ENCODE assay signal across 9 cellular contexts in genomic region chr4:9151814-9152181, GRCh38. TPM values are rescaled to one million over a fixed set of nuclear protein-coding genes. Genes with fewer than 3 reads are reported as not detected.
DNase-seq lines count a peak whose midpoint lies in the region; ATAC-seq and TF ChIP-seq lines count a peak whose summit lies in the region.
"Not testable (repeated sequence)": the region's sequence is repeated elsewhere in the genome, so short reads cannot be mapped to it uniquely, and the experiment has no call there.
"Had no signal": no experiment of that assay in that cellular context is flagged by ENCODE, and none has a peak within 500 bp of the region (broad histone marks: within the 10 kb centered on the region; RNA-seq: fewer than 3 reads in every experiment).

No MANE protein-coding gene starts in this region.

- H3K27me3 ChIP-seq in lung (ENCODE audit: control insufficient read depth, insufficient read depth); trophoblast cell (ENCODE audit: insufficient read depth, low read length); thymus (ENCODE audit: control insufficient read depth, insufficient read depth): not testable (repeated sequence)

- H2BK5ac ChIP-seq in trophoblast cell (ENCODE audit: low read depth, low read length, poor library complexity): not testable (repeated sequence)

- peak overlapping the region; percentile 48 for H3K4me3 ChIP-seq in lung
- H3K4me3 ChIP-seq in trophoblast cell (ENCODE audit: low read depth, low read length): peak overlapping the region; percentile 73
- H3K4me3 ChIP-seq in thymus (ENCODE audit: low read length): peak overlapping the region; percentile 64

- not testable (repeated sequence) for H2BK12ac ChIP-seq in trophoblast cell (ENCODE audit: low read length)

- H3K4me3 Mint-ChIP-seq in activated CD8-positive, alpha-beta T cell treated with anti-CD3 and anti-CD28 coated beads, Interleukin-2, amount 10 ng/mL, durations not matched to agents 7 days and 5 days: peak overlapping the region; percentile 88
- H3K4me3 Mint-ChIP-seq in central memory CD8-positive, alpha-beta T cell: peak overlapping the region; percentile 91

- H3K79me1 ChIP-seq in trophoblast cell (ENCODE audit: low read length): not testable (repeated sequence)

- CTCF ChIA-PET in activated CD8-positive, alpha-beta T cell treated with anti-CD3 and anti-CD28 coated beads, Interleukin-2, amount 10 ng/mL, durations not matched to agents 7 days and 5 days (lab: Charles Lee): not testable (repeated sequence)

- peak overlapping the region; percentile 14 for H3K4ac ChIP-seq in trophoblast cell (ENCODE audit: low read depth, low read length)

- H3K4me1 ChIP-seq in lung (ENCODE audit: control insufficient read depth in 2 of 2, insufficient read depth in 2 of 2, low read length in 2 of 2); trophoblast cell (ENCODE audit: control insufficient read depth in 1 of 2, insufficient read depth in 2 of 2, low read length in 2 of 2); thymus (ENCODE audit: control insufficient read depth, insufficient read depth, low read length): not testable (repeated sequence)

- not testable (repeated sequence) for H3K23ac ChIP-seq in trophoblast cell (ENCODE audit: low read length)

- peak overlapping the region; percentile 79 for H3K9ac ChIP-seq in trophoblast cell (ENCODE audit: low read length)

- not testable (repeated sequence) for H3K36me3 ChIP-seq in lung (ENCODE audit: control insufficient read depth in 2 of 2, insufficient read depth in 2 of 2, low read length in 2 of 2); trophoblast cell (ENCODE audit: control insufficient read depth in 1 of 2, insufficient read depth in 2 of 2, low read length in 2 of 2); thymus (ENCODE audit: control insufficient read depth, insufficient read depth)

- peak overlapping the region; percentile 50 for H2AFZ ChIP-seq in trophoblast cell (ENCODE audit: insufficient read depth, low read length, poor library complexity)

- H3K18ac ChIP-seq in trophoblast cell (ENCODE audit: low read length): not testable (repeated sequence)

- peak overlapping the region; percentile 57 for H3K14ac ChIP-seq in trophoblast cell (ENCODE audit: low read length)

- peak overlapping the region; percentile 31 for H4K8ac ChIP-seq in trophoblast cell (ENCODE audit: low read depth, low read length)

- ATAC-seq in activated CD8-positive, alpha-beta T cell treated with anti-CD3 and anti-CD28 coated beads, Interleukin-2, amount 10 ng/mL, durations not matched to agents 7 days and 5 days; central memory CD8-positive, alpha-beta T cell (replicated peaks; ENCODE audit: extremely low read depth, poor library complexity, severe bottlenecking); lung (ENCODE audit: insufficient read depth, low FRiP score): not testable (repeated sequence)

- H3K27me3 Mint-ChIP-seq in activated CD8-positive, alpha-beta T cell treated with anti-CD3 and anti-CD28 coated beads, Interleukin-2, amount 10 ng/mL, durations not matched to agents 7 days and 5 days (ENCODE audit: low read depth); central memory CD8-positive, alpha-beta T cell: not testable (repeated sequence)

- DNase-seq in DMS79 (lab: John Stamatoyannopoulos, UW): peak; percentile 2
- peak; percentile 15 for DNase-seq in NAMALWA (ENCODE audit: low spot score)
- not testable (repeated sequence) for DNase-seq in activated CD8-positive, alpha-beta T cell treated with anti-CD3 and anti-CD28 coated beads, Interleukin-2, amount 10 ng/mL, durations not matched to agents 7 days and 5 days; central memory CD8-positive, alpha-beta T cell (ENCODE audit: low spot score in 2 of 2); lung (ENCODE audit: low spot score); trophoblast cell
- peak; percentile 7 for DNase-seq in globus pallidus (ENCODE audit: low spot score)

- not testable (repeated sequence) for H3K9me3 Mint-ChIP-seq in activated CD8-positive, alpha-beta T cell treated with anti-CD3 and anti-CD28 coated beads, Interleukin-2, amount 10 ng/mL, durations not matched to agents 7 days and 5 days (ENCODE audit: insufficient read depth); central memory CD8-positive, alpha-beta T cell

- H4K91ac ChIP-seq in trophoblast cell (ENCODE audit: low read depth, low read length): peak overlapping the region; percentile 18

- H3K36me3 Mint-ChIP-seq in activated CD8-positive, alpha-beta T cell treated with anti-CD3 and anti-CD28 coated beads, Interleukin-2, amount 10 ng/mL, durations not matched to agents 7 days and 5 days (ENCODE audit: low read depth); central memory CD8-positive, alpha-beta T cell (ENCODE audit: insufficient read depth): not testable (repeated sequence)

- H4K12ac ChIP-seq in trophoblast cell (ENCODE audit: low read depth, low read length): not testable (repeated sequence)

- TF ChIP-seq CTCF in lung (IDR thresholded peaks at IDR 0.05; ENCODE audit: control extremely low read depth, extremely low read depth): not testable (repeated sequence)

- 2 to 4% methylated on average over 11 of the region's 12 CpGs for WGBS in lung, 2 donors
- no CpG with 5 or more reads among the region's 12 CpGs for WGBS in trophoblast cell (ENCODE audit: extremely low coverage, insufficient coverage, insufficient read length)
- 3% methylated on average over 11 of the region's 12 CpGs for WGBS in thymus

- H3K9me3 ChIP-seq in lung (ENCODE audit: control insufficient read depth in 2 of 2, insufficient read depth in 1 of 2, low read length in 1 of 2); trophoblast cell (ENCODE audit: insufficient read depth, low read depth, low read length); thymus (ENCODE audit: control insufficient read depth): not testable (repeated sequence)

- H3K4me1 Mint-ChIP-seq in activated CD8-positive, alpha-beta T cell treated with anti-CD3 and anti-CD28 coated beads, Interleukin-2, amount 10 ng/mL, durations not matched to agents 7 days and 5 days (ENCODE audit: low read depth): peaks cover 14% of the 10 kb centered on the region
- H3K4me1 Mint-ChIP-seq in central memory CD8-positive, alpha-beta T cell: not testable (repeated sequence)

- POLR2A ChIA-PET in activated CD8-positive, alpha-beta T cell treated with anti-CD3 and anti-CD28 coated beads, Interleukin-2, amount 10 ng/mL, durations not matched to agents 7 days and 5 days (lab: Charles Lee): not testable (repeated sequence)

- peak overlapping the region; percentile 88 for H3K4me2 ChIP-seq in trophoblast cell (ENCODE audit: low read length)

- H3K27ac ChIP-seq in lung (ENCODE audit: low read depth in 1 of 2, low read length in 1 of 2) (peak overlapping the region; percentile 80 to 91), trophoblast cell (ENCODE audit: low read depth, low read length) (peak overlapping the region; percentile 53), thymus (ENCODE audit: low read depth) (peak overlapping the region; percentile 1)

- not testable (repeated sequence) for H3K79me2 ChIP-seq in trophoblast cell (ENCODE audit: control insufficient read depth, insufficient read depth, low read length, poor library complexity)

- not testable (repeated sequence) for H2BK120ac ChIP-seq in trophoblast cell (ENCODE audit: insufficient read depth, low read length, poor library complexity)

- H2AK5ac ChIP-seq in trophoblast cell (ENCODE audit: low read length): not testable (repeated sequence)

- H3K27ac Mint-ChIP-seq in activated CD8-positive, alpha-beta T cell treated with anti-CD3 and anti-CD28 coated beads, Interleukin-2, amount 10 ng/mL, durations not matched to agents 7 days and 5 days: peak overlapping the region; percentile 100
- H3K27ac Mint-ChIP-seq in central memory CD8-positive, alpha-beta T cell (ENCODE audit: low read depth): not testable (repeated sequence)

RNA-seq across cellular contexts. Expression of gene FAM90A26, which starts 18.4 kb away (rescaled TPM):
- not detected for total RNA-seq in activated CD8-positive, alpha-beta T cell treated with anti-CD3 and anti-CD28 coated beads, Interleukin-2, amount 10 ng/mL, durations not matched to agents 7 days and 5 days
- not detected for total RNA-seq in lung
- polyA plus RNA-seq in lung (not detected), thymus (0.02 TPM)
- polyA plus RNA-seq in trophoblast cell (2013): not detected in 2 replicates
- total RNA-seq: sciatic nerve had no signal

RNA-seq across cellular contexts. Expression of gene USP17L10, which starts 58.7 kb away (rescaled TPM):
- not detected for total RNA-seq in activated CD8-positive, alpha-beta T cell treated with anti-CD3 and anti-CD28 coated beads, Interleukin-2, amount 10 ng/mL, durations not matched to agents 7 days and 5 days
- total RNA-seq in lung: not detected
- polyA plus RNA-seq in lung: not detected
- not detected in 2 replicates for polyA plus RNA-seq in trophoblast cell (2013)
- not detected for polyA plus RNA-seq in thymus
- total RNA-seq: sciatic nerve had no signal

Comparison
In these comparisons a context has a peak if more than half of its experiments do, and no peak if none do; other contexts are left out.
1. H3K27ac ChIP-seq: peak in every context shown above with its lines; median percentile 86 in lung; 53 in trophoblast cell; 1 in thymus.